Comparison of ENCODE assay signal across 11 cellular contexts in genomic region chr5:67011422-67011821, GRCh38.
DNase-seq lines count a peak whose midpoint lies in the region; ATAC-seq and TF ChIP-seq lines count a peak whose summit lies in the region.
"Had no signal": no experiment of that assay in that cellular context is flagged by ENCODE, and none has a peak within 500 bp of the region (broad histone marks: within the 10 kb centered on the region; RNA-seq: fewer than 3 reads in every experiment).

No MANE protein-coding gene starts in this region.

- no peak for ATAC-seq in lung (ENCODE audit: insufficient read depth, low FRiP score)

- TF ChIP-seq CTCF in adrenal gland (IDR thresholded peaks at IDR 0.05): no peak
- TF ChIP-seq CTCF in lung (IDR thresholded peaks at IDR 0.05; ENCODE audit: control extremely low read depth, extremely low read depth): no peak

- no peaks in the 10 kb centered on the region for H3K79me2 ChIP-seq in Karpas-422 (ENCODE audit: low read length)

- H3K9me3 ChIP-seq in adrenal gland (replicated peaks in 1 of 3): no peaks in the 10 kb centered on the region
- H3K9me3 ChIP-seq in lung (ENCODE audit: control insufficient read depth in 2 of 2, insufficient read depth in 1 of 2, low read length in 1 of 2): no peaks in the 10 kb centered on the region
- H3K9me3 ChIP-seq in subcutaneous abdominal adipose tissue (ENCODE audit: control insufficient read depth in 5 of 5, low read length in 5 of 5): no peaks in the 10 kb centered on the region
- H3K9me3 ChIP-seq in Karpas-422 (ENCODE audit: low read length): no peaks in the 10 kb centered on the region
- H3K9me3 ChIP-seq: HAP-1, MG63 had no signal

- intact Hi-C loops in activated CD4-positive, alpha-beta memory T cell treated with anti-CD3 and anti-CD28 coated beads for 36 hours (cut with micrococcal nuclease): no loop called here
- intact Hi-C loops in adrenal gland (cut with DNase I): no loop called here

- H3K27ac ChIP-seq in adrenal gland: peak overlapping the region; percentile 7 to 79 (median 23)
- H3K27ac ChIP-seq in lung (ENCODE audit: low read depth in 1 of 2, low read length in 1 of 2): peak overlapping the region; percentile 34 to 50
- H3K27ac ChIP-seq in subcutaneous abdominal adipose tissue (ENCODE audit: low read depth, low read length): peak overlapping the region; percentile 95
- H3K27ac ChIP-seq in Karpas-422 (ENCODE audit: low read length): no peak overlapping the region

- peaks cover 94% of the 10 kb centered on the region for H3K4me1 Mint-ChIP-seq in activated CD4-positive, alpha-beta memory T cell treated with anti-CD3 and anti-CD28 coated beads for 36 hours (ENCODE audit: low read depth)
- H3K4me1 Mint-ChIP-seq in activated CD4-positive, alpha-beta memory T cell treated with anti-CD3 and anti-CD28 coated beads, Interleukin-2, amount 10 ng/mL, durations not matched to agents 7 days and 5 days: peaks cover 72% of the 10 kb centered on the region

- H4K20me1 ChIP-seq in Karpas-422 (ENCODE audit: insufficient read depth, low read depth, low read length): no peaks in the 10 kb centered on the region

- H3K9me2 ChIP-seq in Karpas-422 (replicated peaks; ENCODE audit: insufficient read depth, low read length): no peaks in the 10 kb centered on the region

- no peaks in the 10 kb centered on the region for H3K9me3 Mint-ChIP-seq in activated CD4-positive, alpha-beta memory T cell treated with anti-CD3 and anti-CD28 coated beads for 36 hours
- H3K9me3 Mint-ChIP-seq in activated CD4-positive, alpha-beta memory T cell treated with anti-CD3 and anti-CD28 coated beads, Interleukin-2, amount 10 ng/mL, durations not matched to agents 7 days and 5 days: no peaks in the 10 kb centered on the region

- H3K4me1 ChIP-seq in adrenal gland (replicated peaks in 1 of 2) (peaks cover 21 to 74% of the 10 kb centered on the region in 2 donors), lung (ENCODE audit: control insufficient read depth in 2 of 2, insufficient read depth in 2 of 2, low read length in 2 of 2) (peaks cover 15 to 62% of the 10 kb centered on the region in 2 donors), subcutaneous abdominal adipose tissue (ENCODE audit: control insufficient read depth in 5 of 5, insufficient read depth in 5 of 5, low read length in 5 of 5) (peaks cover 2 to 70% (median 61%) of the 10 kb centered on the region in 5 donors), Karpas-422 (ENCODE audit: low read length) (peaks cover under 1% of the 10 kb centered on the region; the same call in 1 of the 2 replicates)

- H3K36me3 Mint-ChIP-seq in activated CD4-positive, alpha-beta memory T cell treated with anti-CD3 and anti-CD28 coated beads for 36 hours: peaks cover 7% of the 10 kb centered on the region
- peaks cover 29% of the 10 kb centered on the region for H3K36me3 Mint-ChIP-seq in activated CD4-positive, alpha-beta memory T cell treated with anti-CD3 and anti-CD28 coated beads, Interleukin-2, amount 10 ng/mL, durations not matched to agents 7 days and 5 days (ENCODE audit: low read depth)

- 56 to 71% (median 65%) methylated on average over 5 of the region's 5 CpGs for WGBS in adrenal gland, 4 donors
- WGBS in lung, 2 donors: 57 to 60% methylated on average over 5 of the region's 5 CpGs

- H3K27me3 Mint-ChIP-seq in activated CD4-positive, alpha-beta memory T cell treated with anti-CD3 and anti-CD28 coated beads for 36 hours: no peaks in the 10 kb centered on the region
- H3K27me3 Mint-ChIP-seq in activated CD4-positive, alpha-beta memory T cell treated with anti-CD3 and anti-CD28 coated beads, Interleukin-2, amount 10 ng/mL, durations not matched to agents 7 days and 5 days: no peaks in the 10 kb centered on the region

- no peak for DNase-seq in activated CD4-positive, alpha-beta memory T cell treated with anti-CD3 and anti-CD28 coated beads for 36 hours
- no peak for DNase-seq in activated CD4-positive, alpha-beta memory T cell treated with anti-CD3 and anti-CD28 coated beads, Interleukin-2, amount 10 ng/mL, durations not matched to agents 7 days and 5 days
- peak in 1 of 7 donors; percentile 10 for DNase-seq in adrenal gland
- DNase-seq in lung (ENCODE audit: low spot score): no peak
- no peak for DNase-seq in H7
- DNase-seq in RKO (ENCODE audit: low spot score): no peak
- no peak for DNase-seq in Karpas-422
- DNase-seq: occipital lobe had no signal

- no peak overlapping the region for H3K4me3 ChIP-seq in adrenal gland
- no peak overlapping the region for H3K4me3 ChIP-seq in lung
- peak overlapping the region in 4 of 5 donors; percentile 2 to 28 (median 12) for H3K4me3 ChIP-seq in subcutaneous abdominal adipose tissue (ENCODE audit: low read depth in 1 of 5, low read length in 5 of 5)
- H3K4me3 ChIP-seq in H7 (ENCODE audit: insufficient read depth, low read depth, low read length): no peak overlapping the region
- no peak overlapping the region for H3K4me3 ChIP-seq in Karpas-422 (ENCODE audit: low read length)
- H3K4me3 ChIP-seq: HAP-1, MG63 had no signal

- POLR2A ChIA-PET in activated CD4-positive, alpha-beta memory T cell treated with anti-CD3 and anti-CD28 coated beads for 36 hours (lab: Charles Lee): interaction anchor here (1.1 to 1.3 kb wide), 2 partner anchors 149 to 156 kb away, joined by 3 to 5 read pairs; no protein-coding TSS in a partner anchor
- POLR2A ChIA-PET in activated CD4-positive, alpha-beta memory T cell treated with anti-CD3 and anti-CD28 coated beads, Interleukin-2, amount 10 ng/mL, durations not matched to agents 7 days and 5 days (lab: Charles Lee): no interaction called here

- TF ChIP-seq POLR2A in adrenal gland (IDR thresholded peaks at IDR 0.05): no peak

- H2AFZ ChIP-seq in Karpas-422 (ENCODE audit: low read length): no peak overlapping the region

- H3K27ac Mint-ChIP-seq in activated CD4-positive, alpha-beta memory T cell treated with anti-CD3 and anti-CD28 coated beads for 36 hours: peak overlapping the region; percentile 72
- no peak overlapping the region for H3K27ac Mint-ChIP-seq in activated CD4-positive, alpha-beta memory T cell treated with anti-CD3 and anti-CD28 coated beads, Interleukin-2, amount 10 ng/mL, durations not matched to agents 7 days and 5 days

- H3K27me3 ChIP-seq in adrenal gland (no peaks in the 10 kb centered on the region), lung (ENCODE audit: control insufficient read depth, insufficient read depth) (no peaks in the 10 kb centered on the region), subcutaneous abdominal adipose tissue (ENCODE audit: control insufficient read depth in 5 of 5, insufficient read depth in 4 of 5, low read length in 5 of 5) (no peaks in the 10 kb centered on the region), H7 (ENCODE audit: control insufficient read depth, insufficient read depth, low read length) (no peaks in the 10 kb centered on the region), Karpas-422 (ENCODE audit: low read length) (no peaks in the 10 kb centered on the region)
- H3K27me3 ChIP-seq: MG63 had no signal

- H3K4me3 Mint-ChIP-seq in activated CD4-positive, alpha-beta memory T cell treated with anti-CD3 and anti-CD28 coated beads for 36 hours: no peak overlapping the region
- no peak overlapping the region for H3K4me3 Mint-ChIP-seq in activated CD4-positive, alpha-beta memory T cell treated with anti-CD3 and anti-CD28 coated beads, Interleukin-2, amount 10 ng/mL, durations not matched to agents 7 days and 5 days

- no peaks in the 10 kb centered on the region for H3K36me3 ChIP-seq in adrenal gland (replicated peaks in 1 of 2)
- H3K36me3 ChIP-seq in lung (ENCODE audit: control insufficient read depth in 2 of 2, insufficient read depth in 2 of 2, low read length in 2 of 2): peaks cover 0 to 2% of the 10 kb centered on the region in 2 donors
- H3K36me3 ChIP-seq in subcutaneous abdominal adipose tissue (ENCODE audit: control insufficient read depth in 5 of 5, insufficient read depth in 5 of 5, low read length in 5 of 5): no peaks in the 10 kb centered on the region
- no peaks in the 10 kb centered on the region for H3K36me3 ChIP-seq in H7 (replicated peaks; ENCODE audit: control insufficient read depth, insufficient read depth, low read length)
- no peaks in the 10 kb centered on the region for H3K36me3 ChIP-seq in Karpas-422 (ENCODE audit: insufficient read depth, low read length)
- H3K36me3 ChIP-seq: MG63 had no signal

- H3K9ac ChIP-seq in subcutaneous abdominal adipose tissue (ENCODE audit: low read length in 5 of 5) (peak overlapping the region in 3 of 5 donors; percentile 8 to 31 (median 19)), Karpas-422 (ENCODE audit: low read length) (no peak overlapping the region)

- CTCF ChIA-PET in activated CD4-positive, alpha-beta memory T cell treated with anti-CD3 and anti-CD28 coated beads for 36 hours (lab: Charles Lee): interaction anchor here (1.0 to 1.2 kb wide), 2 partner anchors 24 to 146 kb away, joined by 3 to 4 read pairs; no protein-coding TSS in a partner anchor
- CTCF ChIA-PET in activated CD4-positive, alpha-beta memory T cell treated with anti-CD3 and anti-CD28 coated beads, Interleukin-2, amount 10 ng/mL, durations not matched to agents 7 days and 5 days (lab: Charles Lee): no interaction called here

- no peak overlapping the region for H3K4me2 ChIP-seq in Karpas-422 (ENCODE audit: low read depth, low read length, poor library complexity, severe bottlenecking)

Comparison
In these comparisons a context has a peak if more than half of its experiments do, and no peak if none do; other contexts are left out.
1. H3K4me3 ChIP-seq: peak in subcutaneous abdominal adipose tissue (4 of 5); none in adrenal gland (0 of 4), lung (single experiment), H7 (single experiment) and Karpas-422 (single experiment).